ENCODE assay signal across 1 cellular context in the genomic region with DNA sequence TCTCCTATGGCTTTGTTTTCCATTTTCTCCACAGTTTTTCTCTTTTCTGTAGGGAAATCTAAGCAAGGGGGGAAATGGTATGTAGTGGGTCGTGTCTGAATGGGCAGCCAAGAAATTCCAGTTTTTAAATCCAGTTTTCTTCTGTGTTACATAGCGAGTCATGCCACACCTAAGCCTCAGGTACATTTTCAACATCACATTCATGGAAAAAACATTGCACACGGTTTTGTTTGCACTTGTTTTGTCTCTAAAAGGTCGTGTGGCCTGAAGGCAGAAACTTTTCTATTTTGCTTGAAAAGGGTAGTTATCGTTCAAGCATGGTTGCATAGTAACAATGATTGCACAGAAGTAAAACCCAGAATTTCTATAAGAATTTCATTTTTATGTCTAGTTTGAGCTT.
TF ChIP-seq lines count a peak whose summit lies in the region.

No MANE protein-coding gene starts in this region.

TF ChIP-seq in GM23338, 12 proteins besides CTCF, POLR2A, EP300 and RAD21 (continued from another document):
- TF ChIP-seq, protein P1, sequence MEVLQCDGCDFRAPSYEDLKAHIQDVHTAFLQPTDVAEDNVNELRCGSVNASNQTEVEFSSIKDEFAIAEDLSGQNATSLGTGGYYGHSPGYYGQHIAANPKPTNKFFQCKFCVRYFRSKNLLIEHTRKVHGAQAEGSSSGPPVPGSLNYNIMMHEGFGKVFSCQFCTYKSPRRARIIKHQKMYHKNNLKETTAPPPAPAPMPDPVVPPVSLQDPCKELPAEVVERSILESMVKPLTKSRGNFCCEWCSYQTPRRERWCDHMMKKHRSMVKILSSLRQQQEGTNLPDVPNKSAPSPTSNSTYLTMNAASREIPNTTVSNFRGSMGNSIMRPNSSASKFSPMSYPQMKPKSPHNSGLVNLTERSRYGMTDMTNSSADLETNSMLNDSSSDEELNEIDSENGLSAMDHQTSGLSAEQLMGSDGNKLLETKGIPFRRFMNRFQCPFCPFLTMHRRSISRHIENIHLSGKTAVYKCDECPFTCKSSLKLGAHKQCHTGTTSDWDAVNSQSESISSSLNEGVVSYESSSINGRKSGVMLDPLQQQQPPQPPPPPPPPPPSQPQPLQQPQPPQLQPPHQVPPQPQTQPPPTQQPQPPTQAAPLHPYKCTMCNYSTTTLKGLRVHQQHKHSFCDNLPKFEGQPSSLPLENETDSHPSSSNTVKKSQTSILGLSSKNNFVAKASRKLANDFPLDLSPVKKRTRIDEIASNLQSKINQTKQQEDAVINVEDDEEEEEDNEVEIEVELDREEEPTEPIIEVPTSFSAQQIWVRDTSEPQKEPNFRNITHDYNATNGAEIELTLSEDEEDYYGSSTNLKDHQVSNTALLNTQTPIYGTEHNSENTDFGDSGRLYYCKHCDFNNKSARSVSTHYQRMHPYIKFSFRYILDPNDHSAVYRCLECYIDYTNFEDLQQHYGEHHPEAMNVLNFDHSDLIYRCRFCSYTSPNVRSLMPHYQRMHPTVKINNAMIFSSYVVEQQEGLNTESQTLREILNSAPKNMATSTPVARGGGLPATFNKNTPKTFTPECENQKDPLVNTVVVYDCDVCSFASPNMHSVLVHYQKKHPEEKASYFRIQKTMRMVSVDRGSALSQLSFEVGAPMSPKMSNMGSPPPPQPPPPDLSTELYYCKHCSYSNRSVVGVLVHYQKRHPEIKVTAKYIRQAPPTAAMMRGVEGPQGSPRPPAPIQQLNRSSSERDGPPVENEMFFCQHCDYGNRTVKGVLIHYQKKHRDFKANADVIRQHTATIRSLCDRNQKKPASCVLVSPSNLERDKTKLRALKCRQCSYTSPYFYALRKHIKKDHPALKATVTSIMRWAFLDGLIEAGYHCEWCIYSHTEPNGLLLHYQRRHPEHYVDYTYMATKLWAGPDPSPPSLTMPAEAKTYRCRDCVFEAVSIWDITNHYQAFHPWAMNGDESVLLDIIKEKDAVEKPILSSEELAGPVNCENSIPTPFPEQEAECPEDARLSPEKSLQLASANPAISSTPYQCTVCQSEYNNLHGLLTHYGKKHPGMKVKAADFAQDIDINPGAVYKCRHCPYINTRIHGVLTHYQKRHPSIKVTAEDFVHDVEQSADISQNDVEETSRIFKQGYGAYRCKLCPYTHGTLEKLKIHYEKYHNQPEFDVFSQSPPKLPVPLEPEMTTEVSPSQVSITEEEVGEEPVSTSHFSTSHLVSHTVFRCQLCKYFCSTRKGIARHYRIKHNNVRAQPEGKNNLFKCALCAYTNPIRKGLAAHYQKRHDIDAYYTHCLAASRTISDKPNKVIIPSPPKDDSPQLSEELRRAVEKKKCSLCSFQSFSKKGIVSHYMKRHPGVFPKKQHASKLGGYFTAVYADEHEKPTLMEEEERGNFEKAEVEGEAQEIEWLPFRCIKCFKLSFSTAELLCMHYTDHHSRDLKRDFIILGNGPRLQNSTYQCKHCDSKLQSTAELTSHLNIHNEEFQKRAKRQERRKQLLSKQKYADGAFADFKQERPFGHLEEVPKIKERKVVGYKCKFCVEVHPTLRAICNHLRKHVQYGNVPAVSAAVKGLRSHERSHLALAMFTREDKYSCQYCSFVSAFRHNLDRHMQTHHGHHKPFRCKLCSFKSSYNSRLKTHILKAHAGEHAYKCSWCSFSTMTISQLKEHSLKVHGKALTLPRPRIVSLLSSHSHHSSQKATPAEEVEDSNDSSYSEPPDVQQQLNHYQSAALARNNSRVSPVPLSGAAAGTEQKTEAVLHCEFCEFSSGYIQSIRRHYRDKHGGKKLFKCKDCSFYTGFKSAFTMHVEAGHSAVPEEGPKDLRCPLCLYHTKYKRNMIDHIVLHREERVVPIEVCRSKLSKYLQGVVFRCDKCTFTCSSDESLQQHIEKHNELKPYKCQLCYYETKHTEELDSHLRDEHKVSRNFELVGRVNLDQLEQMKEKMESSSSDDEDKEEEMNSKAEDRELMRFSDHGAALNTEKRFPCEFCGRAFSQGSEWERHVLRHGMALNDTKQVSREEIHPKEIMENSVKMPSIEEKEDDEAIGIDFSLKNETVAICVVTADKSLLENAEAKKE (CRISPR knock-in tag; IDR thresholded peaks at IDR 0.05) = no peak
- TF ChIP-seq ZNF331 (CRISPR knock-in tag; IDR thresholded peaks at IDR 0.05; ENCODE audit: low read depth) = no peak
- TF ChIP-seq, protein P2, sequence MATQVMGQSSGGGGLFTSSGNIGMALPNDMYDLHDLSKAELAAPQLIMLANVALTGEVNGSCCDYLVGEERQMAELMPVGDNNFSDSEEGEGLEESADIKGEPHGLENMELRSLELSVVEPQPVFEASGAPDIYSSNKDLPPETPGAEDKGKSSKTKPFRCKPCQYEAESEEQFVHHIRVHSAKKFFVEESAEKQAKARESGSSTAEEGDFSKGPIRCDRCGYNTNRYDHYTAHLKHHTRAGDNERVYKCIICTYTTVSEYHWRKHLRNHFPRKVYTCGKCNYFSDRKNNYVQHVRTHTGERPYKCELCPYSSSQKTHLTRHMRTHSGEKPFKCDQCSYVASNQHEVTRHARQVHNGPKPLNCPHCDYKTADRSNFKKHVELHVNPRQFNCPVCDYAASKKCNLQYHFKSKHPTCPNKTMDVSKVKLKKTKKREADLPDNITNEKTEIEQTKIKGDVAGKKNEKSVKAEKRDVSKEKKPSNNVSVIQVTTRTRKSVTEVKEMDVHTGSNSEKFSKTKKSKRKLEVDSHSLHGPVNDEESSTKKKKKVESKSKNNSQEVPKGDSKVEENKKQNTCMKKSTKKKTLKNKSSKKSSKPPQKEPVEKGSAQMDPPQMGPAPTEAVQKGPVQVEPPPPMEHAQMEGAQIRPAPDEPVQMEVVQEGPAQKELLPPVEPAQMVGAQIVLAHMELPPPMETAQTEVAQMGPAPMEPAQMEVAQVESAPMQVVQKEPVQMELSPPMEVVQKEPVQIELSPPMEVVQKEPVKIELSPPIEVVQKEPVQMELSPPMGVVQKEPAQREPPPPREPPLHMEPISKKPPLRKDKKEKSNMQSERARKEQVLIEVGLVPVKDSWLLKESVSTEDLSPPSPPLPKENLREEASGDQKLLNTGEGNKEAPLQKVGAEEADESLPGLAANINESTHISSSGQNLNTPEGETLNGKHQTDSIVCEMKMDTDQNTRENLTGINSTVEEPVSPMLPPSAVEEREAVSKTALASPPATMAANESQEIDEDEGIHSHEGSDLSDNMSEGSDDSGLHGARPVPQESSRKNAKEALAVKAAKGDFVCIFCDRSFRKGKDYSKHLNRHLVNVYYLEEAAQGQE (IDR thresholded peaks at IDR 0.05; ENCODE audit: unreplicated experiment) = no peak
- TF ChIP-seq CREB1 (CRISPR knock-in tag; IDR thresholded peaks at IDR 0.05; ENCODE audit: low read depth) = no peak
- TF ChIP-seq EZH2phosphoT487 (IDR thresholded peaks at IDR 0.05; ENCODE audit: unreplicated experiment) = no peak
- TF ChIP-seq JUNB (IDR thresholded peaks at IDR 0.05; ENCODE audit: unreplicated experiment) = no peak
- no peak for TF ChIP-seq ZNF114 (CRISPR knock-in tag; IDR thresholded peaks at IDR 0.05)
- no peak for TF ChIP-seq POLR2AphosphoS5 (IDR thresholded peaks at IDR 0.05; ENCODE audit: low read depth)
- TF ChIP-seq NANOG (IDR thresholded peaks at IDR 0.05; ENCODE audit: borderline replicate concordance) = no peak
- no peak for TF ChIP-seq EZH2 (IDR thresholded peaks at IDR 0.05; ENCODE audit: low read depth, unreplicated experiment)
